ENCODE assay signal across 10 cellular contexts in the genomic region with DNA sequence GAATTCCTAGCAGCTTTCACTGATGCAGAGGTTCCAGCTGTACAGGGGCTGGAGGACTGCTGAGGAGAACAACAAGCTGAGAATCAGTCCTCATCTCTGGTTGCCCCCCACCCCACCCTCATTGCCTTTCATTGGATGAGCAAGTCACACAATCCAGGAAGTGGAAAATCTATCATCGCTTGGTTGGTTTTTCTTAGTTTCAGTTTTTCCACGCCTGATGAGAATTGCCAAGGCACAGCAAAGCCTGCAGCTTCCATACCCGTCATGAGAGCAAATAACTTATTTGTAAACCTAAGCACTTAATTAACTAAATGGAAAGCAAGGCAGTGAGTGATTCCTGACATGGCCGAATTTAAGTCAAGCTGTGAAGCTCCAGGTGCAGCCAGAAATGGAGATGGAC. TPM values are rescaled to one million over a fixed set of nuclear protein-coding genes. Genes with fewer than 3 reads are reported as not detected.
DNase-seq lines count a peak whose midpoint lies in the region; ATAC-seq, FAIRE-seq and TF ChIP-seq lines count a peak whose summit lies in the region.
"Had no signal": no experiment of that assay in that cellular context is flagged by ENCODE, and none has a peak within 500 bp of the region (broad histone marks: within the 10 kb centered on the region; RNA-seq: fewer than 3 reads in every experiment).

No MANE protein-coding gene starts in this region.

- in situ Hi-C loops in KBM-7 (cut with MboI; ENCODE audit: low pct_unique_long_range_greater_than_20kb, low sequenced_read_pairs): no loop called here

- intact Hi-C loops in left ventricle myocardium superior (cut with micrococcal nuclease): no loop called here

- ATAC-seq in left ventricle myocardium superior (peak; percentile 51), GM21381 (IDR thresholded peaks at IDR 0.05; ENCODE audit: unreplicated experiment) (no peak)

- FAIRE-seq in D721Med (lab: Jason Lieb, UNC): no peak
- FAIRE-seq: islet of Langerhans had no signal

- no peak for TF ChIP-seq CTCF in D721Med (IDR thresholded peaks at IDR 0.05; ENCODE audit: insufficient read depth, missing control alignments)

- DNase-seq in KBM-7: peak; percentile 71
- DNase-seq in activated CD8-positive, alpha-beta memory T cell treated with anti-CD3 and anti-CD28 coated beads for 4 hours (ENCODE audit: low read depth in 2 of 2): peak; percentile 5 to 12
- DNase-seq in left ventricle myocardium superior: no peak
- peak; percentile 13 to 33 for DNase-seq in stimulated activated CD8-positive, alpha-beta memory T cell treated with anti-CD3 and anti-CD28 coated beads, Interleukin-7, amount 100 ng/mL, for 48 hours (ENCODE audit: extremely low read depth in 1 of 2, low read depth in 1 of 2)
- no peak for DNase-seq in putamen (ENCODE audit: low spot score)
- no peak for DNase-seq in D721Med (ENCODE audit: insufficient read length, low spot score)
- no peak for DNase-seq in germinal center (ENCODE audit: low spot score)

RNA-seq across cellular contexts. Expression of gene LIPC, which starts 21.4 kb away (rescaled TPM):
- 0.32 TPM for total RNA-seq in left ventricle myocardium superior
- total RNA-seq: NCI-H460 had no signal

Comparison
In these comparisons a context has a peak if more than half of its experiments do, and no peak if none do; other contexts are left out.
1. DNase-seq: peak in KBM-7 (single experiment), activated CD8-positive, alpha-beta memory T cell treated with anti-CD3 and anti-CD28 coated beads for 4 hours (2 of 2) and stimulated activated CD8-positive, alpha-beta memory T cell treated with anti-CD3 and anti-CD28 coated beads, Interleukin-7, amount 100 ng/mL, for 48 hours (2 of 2); none in left ventricle myocardium superior (single experiment), putamen (single experiment), D721Med (single experiment) and germinal center (single experiment).